ENCODE assay signal across 11 cellular contexts in the genomic region with DNA sequence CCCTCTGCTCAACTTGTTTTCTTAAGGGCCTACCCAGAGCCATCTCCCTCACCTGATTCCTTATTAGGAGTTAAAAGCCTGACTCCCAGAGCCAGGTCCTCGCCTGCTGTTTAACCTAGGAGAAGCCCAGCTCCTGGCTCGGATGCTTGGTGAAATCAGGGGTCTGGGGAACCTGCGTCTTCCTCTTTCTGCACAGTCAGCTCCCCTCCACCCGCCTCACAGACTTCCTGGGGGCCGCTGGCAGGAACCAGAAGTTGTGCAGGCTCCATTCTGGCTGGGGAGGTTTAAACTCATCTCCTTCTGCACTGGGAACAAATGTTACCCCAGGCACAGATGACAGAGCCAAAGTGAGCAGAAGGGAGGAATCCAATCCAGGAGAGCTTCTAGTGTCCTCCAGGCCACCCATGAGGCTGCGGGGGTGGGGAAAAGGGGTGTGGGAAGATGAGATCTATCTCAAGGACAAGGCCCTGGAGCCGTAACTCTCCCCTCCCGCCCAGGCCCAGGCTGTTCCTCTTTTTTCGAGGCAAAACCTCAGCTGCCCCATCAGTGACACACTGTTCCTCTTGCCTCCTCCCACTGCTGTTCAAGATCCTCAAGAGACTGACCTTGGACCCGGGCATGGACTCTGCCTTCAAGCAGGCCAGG. TPM values are rescaled to one million over a fixed set of nuclear protein-coding genes. Genes with fewer than 3 reads are reported as not detected.
DNase-seq lines count a peak whose midpoint lies in the region; ATAC-seq, FAIRE-seq and TF ChIP-seq lines count a peak whose summit lies in the region.
"Had no signal": no experiment of that assay in that cellular context is flagged by ENCODE, and none has a peak within 500 bp of the region (broad histone marks: within the 10 kb centered on the region; RNA-seq: fewer than 3 reads in every experiment).

No MANE protein-coding gene starts in this region.

- no peaks in the 10 kb centered on the region for H3K9me2 ChIP-seq in hepatocyte (replicated peaks; ENCODE audit: insufficient read depth)

- TF ChIP-seq POLR2A in Peyer's patch (IDR thresholded peaks at IDR 0.05) = no peak

- no peak for TF ChIP-seq CTCF in Peyer's patch (IDR thresholded peaks at IDR 0.05)
- no peak for TF ChIP-seq CTCF in pancreas (IDR thresholded peaks at IDR 0.05)
- no peak for TF ChIP-seq CTCF in hepatocyte (IDR thresholded peaks at IDR 0.05; ENCODE audit: poor library complexity)

- FAIRE-seq in pancreas (lab: Jason Lieb, UNC) (no peak), frontal cortex (lab: Jason Lieb, UNC) (no peak)
- FAIRE-seq: astrocyte had no signal

- H3K4me1 ChIP-seq in BLaER1 treated with 17β-estradiol and CSF1 and Interleukin-3, amounts not matched to agents 10 nM and 100 nM = peaks cover 95 to 100% (median 100%) of the 10 kb centered on the region in 10 experiments
- no peaks in the 10 kb centered on the region for H3K4me1 ChIP-seq in Peyer's patch
- peaks cover 4 to 7% (median 4%) of the 10 kb centered on the region in 3 donors for H3K4me1 ChIP-seq in pancreas
- H3K4me1 ChIP-seq in hepatocyte (ENCODE audit: insufficient read depth) = peaks cover 11% of the 10 kb centered on the region

- no peaks in the 10 kb centered on the region for H3K27me3 ChIP-seq in BLaER1 treated with 17β-estradiol and CSF1 and Interleukin-3, amounts not matched to agents 10 nM and 100 nM
- H3K27me3 ChIP-seq in Peyer's patch (no peaks in the 10 kb centered on the region), pancreas (no peaks in the 10 kb centered on the region), hepatocyte (peaks cover 12% of the 10 kb centered on the region)

- WGBS in pancreas, 2 donors = 70 to 80% methylated on average over 10 of the region's 10 CpGs
- WGBS in hepatocyte (ENCODE audit: low lambda C conversion rate, missing lambda C conversion rate) = 72% methylated on average over 10 of the region's 10 CpGs

- H3K27ac ChIP-seq in BLaER1 treated with 17β-estradiol and CSF1 and Interleukin-3, amounts not matched to agents 10 nM and 100 nM = peak overlapping the region; percentile 39 to 92 (median 83); a peak in 21 of 22 replicates
- H3K27ac ChIP-seq in Peyer's patch (peak overlapping the region in 2 of 4 donors; percentile 35 to 37), pancreas (peak overlapping the region in 2 of 4 donors; percentile 8 to 15), hepatocyte (no peak overlapping the region)

- no peak overlapping the region for H2AFZ ChIP-seq in hepatocyte

- peak overlapping the region; percentile 74 to 97 (median 93) for H3K4me2 ChIP-seq in BLaER1 treated with 17β-estradiol and CSF1 and Interleukin-3, amounts not matched to agents 10 nM and 100 nM
- H3K4me2 ChIP-seq in hepatocyte = no peak overlapping the region

- H3K4me3 ChIP-seq in BLaER1 treated with 17β-estradiol and CSF1 and Interleukin-3, amounts not matched to agents 10 nM and 100 nM = peak overlapping the region in 2 of 10 experiments; percentile 8 to 21; a peak in 5 of 20 replicates
- no peak overlapping the region for H3K4me3 ChIP-seq in Peyer's patch
- no peak overlapping the region for H3K4me3 ChIP-seq in pancreas
- H3K4me3 ChIP-seq in hepatocyte = no peak overlapping the region

- H3K9ac ChIP-seq in BLaER1 treated with 17β-estradiol and CSF1 and Interleukin-3, amounts not matched to agents 10 nM and 100 nM = peak overlapping the region; percentile 39 to 81 (median 76); a peak in 21 of 22 replicates

- DNase-seq in Peyer's patch = peak in 2 of 3 donors; percentile 45 to 64
- DNase-seq in cardiac septum (ENCODE audit: low spot score) = peak; percentile 90
- peak in 2 of 6 donors; percentile 7 to 71 for DNase-seq in pancreas
- no peak for DNase-seq in frontal cortex (ENCODE audit: low spot score in 2 of 2)
- no peak for DNase-seq in hepatocyte (ENCODE audit: low spot score)
- DNase-seq: NCI-H2171 had no signal

- H4K20me1 ChIP-seq in BLaER1 treated with 17β-estradiol and CSF1 and Interleukin-3, amounts not matched to agents 10 nM and 100 nM = no peaks in the 10 kb centered on the region
- H4K20me1 ChIP-seq in hepatocyte (ENCODE audit: insufficient read depth, poor library complexity, severe bottlenecking) = no peaks in the 10 kb centered on the region

- ATAC-seq in pancreas (peak in 3 of 4 donors; percentile 23 to 70 (median 59)), HG03135 (IDR thresholded peaks at IDR 0.05; ENCODE audit: unreplicated experiment) (no peak), HG03025 (IDR thresholded peaks at IDR 0.05; ENCODE audit: low FRiP score, unreplicated experiment) (no peak)

- no peaks in the 10 kb centered on the region for H3K9me3 ChIP-seq in BLaER1 treated with 17β-estradiol and CSF1 and Interleukin-3, amounts not matched to agents 10 nM and 100 nM (replicated peaks in 1 of 11)
- H3K9me3 ChIP-seq in Peyer's patch (no peaks in the 10 kb centered on the region), pancreas (no peaks in the 10 kb centered on the region), hepatocyte (ENCODE audit: low read depth) (no peaks in the 10 kb centered on the region)

- no peaks in the 10 kb centered on the region for H3K36me3 ChIP-seq in BLaER1 treated with 17β-estradiol and CSF1 and Interleukin-3, amounts not matched to agents 10 nM and 100 nM
- H3K36me3 ChIP-seq in Peyer's patch = no peaks in the 10 kb centered on the region
- H3K36me3 ChIP-seq in pancreas = no peaks in the 10 kb centered on the region
- H3K36me3 ChIP-seq in hepatocyte (replicated peaks; ENCODE audit: insufficient read depth, low read depth) = no peaks in the 10 kb centered on the region

- H3K79me2 ChIP-seq in hepatocyte = no peaks in the 10 kb centered on the region

- intact Hi-C loops in cardiac septum (cut with DNase I) (no loop called here), pancreas (cut with DNase I) (no loop called here)

RNA-seq across cellular contexts. Expression of gene KCNMB1, which starts 31.2 kb away (rescaled TPM):
- total RNA-seq in Peyer's patch = 1 to 10 TPM in 1 of 4 donors, under 1 TPM in 3; 0.18 to 1.5 (median 0.81) TPM
- 5.7 TPM for total RNA-seq in cardiac septum
- total RNA-seq in pancreas = under 1 TPM; 0.05 to 0.94 (median 0.26) TPM
- under 1 TPM; 0.61 to 0.76 TPM for polyA plus RNA-seq in pancreas
- total RNA-seq in frontal cortex = under 0.01 TPM
- 0.07 and 0.36 TPM in 2 replicates for total RNA-seq in hepatocyte
- 0.18 and 0.19 TPM in 2 replicates for polyA plus RNA-seq in hepatocyte
- polyA plus RNA-seq: AG04450 had no signal

Comparison
In these comparisons a context has a peak if more than half of its experiments do, and no peak if none do; other contexts are left out.
1. DNase-seq: peak in Peyer's patch (2 of 3) and cardiac septum (single experiment); none in frontal cortex (0 of 2) and hepatocyte (single experiment).
2. ATAC-seq: peak in pancreas (3 of 4); none in HG03135 (single experiment) and HG03025 (single experiment).